In the genomic region with DNA sequence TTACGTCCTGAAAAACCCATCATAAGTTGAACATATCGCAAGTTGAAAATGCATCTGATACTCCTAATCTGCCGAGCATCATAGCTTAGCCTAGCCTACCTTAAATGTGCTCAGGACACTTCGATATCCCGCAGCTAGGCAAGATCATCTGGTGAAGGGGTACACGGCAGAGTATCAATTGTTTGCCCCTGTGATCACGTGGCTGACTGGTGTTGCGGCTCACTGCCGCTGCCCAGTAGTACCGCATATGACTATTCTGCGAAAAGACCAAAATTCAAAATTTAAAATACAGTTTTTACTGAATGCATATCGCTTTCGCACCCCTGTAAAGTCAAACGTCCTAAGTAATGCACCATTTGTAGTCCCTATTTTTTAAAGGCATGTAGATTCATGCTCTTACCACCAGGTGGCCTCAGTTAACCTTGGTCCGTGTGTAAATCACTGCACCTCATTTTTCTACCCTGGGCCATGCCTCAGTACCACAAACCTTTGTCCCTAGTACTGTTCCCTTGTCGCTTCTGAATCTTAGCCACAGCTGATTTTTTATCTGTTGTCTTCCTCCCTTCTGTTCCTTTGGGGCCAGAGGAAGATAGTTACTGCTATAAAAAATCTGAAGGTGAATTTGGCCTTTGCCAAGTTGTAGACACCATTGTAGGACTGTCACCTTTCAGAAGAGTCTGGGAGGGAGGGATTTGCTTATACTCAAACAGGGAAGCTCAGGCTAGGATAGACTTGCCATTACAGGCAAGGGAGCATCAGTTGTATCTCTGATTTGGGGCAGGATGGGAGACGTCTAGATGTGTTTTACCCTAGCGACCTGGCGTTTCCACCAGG, we compare ENCODE assay signal across 1 cellular context.
TF ChIP-seq lines count a peak whose summit lies in the region.

No MANE protein-coding gene starts in this region.

TF ChIP-seq in GM12878, 131 proteins besides CTCF, POLR2A, EP300 and RAD21 (continues in another document):
- no peak for TF ChIP-seq NFYA (IDR thresholded peaks at IDR 0.05; ENCODE audit: borderline replicate concordance, low read depth, low read length)
- TF ChIP-seq PAX5 (IDR thresholded peaks at IDR 0.05; ENCODE audit: borderline replicate concordance, low read depth, low read length): no peak
- no peak for TF ChIP-seq ETV6 (conservative IDR thresholded peaks at IDR 0.05 in 1 of 2, IDR thresholded peaks at IDR 0.05 in 1 of 2; ENCODE audit: borderline replicate concordance in 1 of 2, low read depth in 1 of 2)
- no peak for TF ChIP-seq SUPT20H (IDR thresholded peaks at IDR 0.05; ENCODE audit: borderline replicate concordance, control insufficient read depth, low read depth, low read length)
- TF ChIP-seq POLR2AphosphoS2 (IDR thresholded peaks at IDR 0.05; ENCODE audit: low read depth, low read length): no peak
- TF ChIP-seq YY1 (IDR thresholded peaks at IDR 0.05; ENCODE audit: low read depth, low read length): peak; percentile 59; the same call in 1 of the 2 replicates
- TF ChIP-seq, protein P1, sequence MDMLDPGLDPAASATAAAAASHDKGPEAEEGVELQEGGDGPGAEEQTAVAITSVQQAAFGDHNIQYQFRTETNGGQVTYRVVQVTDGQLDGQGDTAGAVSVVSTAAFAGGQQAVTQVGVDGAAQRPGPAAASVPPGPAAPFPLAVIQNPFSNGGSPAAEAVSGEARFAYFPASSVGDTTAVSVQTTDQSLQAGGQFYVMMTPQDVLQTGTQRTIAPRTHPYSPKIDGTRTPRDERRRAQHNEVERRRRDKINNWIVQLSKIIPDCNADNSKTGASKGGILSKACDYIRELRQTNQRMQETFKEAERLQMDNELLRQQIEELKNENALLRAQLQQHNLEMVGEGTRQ (IDR thresholded peaks at IDR 0.05; ENCODE audit: borderline replicate concordance, low read depth, low read length): no peak
- TF ChIP-seq HDAC2 (IDR thresholded peaks at IDR 0.05): no peak
- TF ChIP-seq, protein P2, sequence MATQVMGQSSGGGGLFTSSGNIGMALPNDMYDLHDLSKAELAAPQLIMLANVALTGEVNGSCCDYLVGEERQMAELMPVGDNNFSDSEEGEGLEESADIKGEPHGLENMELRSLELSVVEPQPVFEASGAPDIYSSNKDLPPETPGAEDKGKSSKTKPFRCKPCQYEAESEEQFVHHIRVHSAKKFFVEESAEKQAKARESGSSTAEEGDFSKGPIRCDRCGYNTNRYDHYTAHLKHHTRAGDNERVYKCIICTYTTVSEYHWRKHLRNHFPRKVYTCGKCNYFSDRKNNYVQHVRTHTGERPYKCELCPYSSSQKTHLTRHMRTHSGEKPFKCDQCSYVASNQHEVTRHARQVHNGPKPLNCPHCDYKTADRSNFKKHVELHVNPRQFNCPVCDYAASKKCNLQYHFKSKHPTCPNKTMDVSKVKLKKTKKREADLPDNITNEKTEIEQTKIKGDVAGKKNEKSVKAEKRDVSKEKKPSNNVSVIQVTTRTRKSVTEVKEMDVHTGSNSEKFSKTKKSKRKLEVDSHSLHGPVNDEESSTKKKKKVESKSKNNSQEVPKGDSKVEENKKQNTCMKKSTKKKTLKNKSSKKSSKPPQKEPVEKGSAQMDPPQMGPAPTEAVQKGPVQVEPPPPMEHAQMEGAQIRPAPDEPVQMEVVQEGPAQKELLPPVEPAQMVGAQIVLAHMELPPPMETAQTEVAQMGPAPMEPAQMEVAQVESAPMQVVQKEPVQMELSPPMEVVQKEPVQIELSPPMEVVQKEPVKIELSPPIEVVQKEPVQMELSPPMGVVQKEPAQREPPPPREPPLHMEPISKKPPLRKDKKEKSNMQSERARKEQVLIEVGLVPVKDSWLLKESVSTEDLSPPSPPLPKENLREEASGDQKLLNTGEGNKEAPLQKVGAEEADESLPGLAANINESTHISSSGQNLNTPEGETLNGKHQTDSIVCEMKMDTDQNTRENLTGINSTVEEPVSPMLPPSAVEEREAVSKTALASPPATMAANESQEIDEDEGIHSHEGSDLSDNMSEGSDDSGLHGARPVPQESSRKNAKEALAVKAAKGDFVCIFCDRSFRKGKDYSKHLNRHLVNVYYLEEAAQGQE (IDR thresholded peaks at IDR 0.05; ENCODE audit: low read depth, low read length): no peak
- no peak for TF ChIP-seq DPF2 (IDR thresholded peaks at IDR 0.05)
- no peak for TF ChIP-seq ZBTB11 (CRISPR knock-in tag; IDR thresholded peaks at IDR 0.05)
- TF ChIP-seq, protein P3, sequence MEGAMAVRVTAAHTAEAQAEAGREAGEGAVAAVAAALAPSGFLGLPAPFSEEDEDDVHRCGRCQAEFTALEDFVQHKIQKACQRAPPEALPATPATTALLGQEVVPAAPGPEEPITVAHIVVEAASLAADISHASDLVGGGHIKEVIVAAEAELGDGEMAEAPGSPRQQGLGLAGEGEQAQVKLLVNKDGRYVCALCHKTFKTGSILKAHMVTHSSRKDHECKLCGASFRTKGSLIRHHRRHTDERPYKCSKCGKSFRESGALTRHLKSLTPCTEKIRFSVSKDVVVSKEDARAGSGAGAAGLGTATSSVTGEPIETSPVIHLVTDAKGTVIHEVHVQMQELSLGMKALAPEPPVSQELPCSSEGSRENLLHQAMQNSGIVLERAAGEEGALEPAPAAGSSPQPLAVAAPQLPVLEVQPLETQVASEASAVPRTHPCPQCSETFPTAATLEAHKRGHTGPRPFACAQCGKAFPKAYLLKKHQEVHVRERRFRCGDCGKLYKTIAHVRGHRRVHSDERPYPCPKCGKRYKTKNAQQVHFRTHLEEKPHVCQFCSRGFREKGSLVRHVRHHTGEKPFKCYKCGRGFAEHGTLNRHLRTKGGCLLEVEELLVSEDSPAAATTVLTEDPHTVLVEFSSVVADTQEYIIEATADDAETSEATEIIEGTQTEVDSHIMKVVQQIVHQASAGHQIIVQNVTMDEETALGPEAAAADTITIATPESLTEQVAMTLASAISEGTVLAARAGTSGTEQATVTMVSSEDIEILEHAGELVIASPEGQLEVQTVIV (IDR thresholded peaks at IDR 0.05; ENCODE audit: borderline replicate concordance, partially characterized antibody): no peak
- no peak for TF ChIP-seq PML (IDR thresholded peaks at IDR 0.05; ENCODE audit: low read length)
- TF ChIP-seq ZBED1 (IDR thresholded peaks at IDR 0.05; ENCODE audit: borderline replicate concordance): no peak
- no peak for TF ChIP-seq BCL11A (IDR thresholded peaks at IDR 0.05; ENCODE audit: low read depth, low read length)
- no peak for TF ChIP-seq CUX1 (IDR thresholded peaks at IDR 0.05; ENCODE audit: insufficient replicate concordance, low read depth, low read length)
- TF ChIP-seq ASH2L (IDR thresholded peaks at IDR 0.05; ENCODE audit: borderline replicate concordance, low read depth): no peak
- no peak for TF ChIP-seq MEF2B (IDR thresholded peaks at IDR 0.05; ENCODE audit: partially characterized antibody, poor library complexity, severe bottlenecking)
- TF ChIP-seq BCLAF1 (IDR thresholded peaks at IDR 0.05): no peak
- TF ChIP-seq RCOR1 (conservative IDR thresholded peaks at IDR 0.05; ENCODE audit: low read depth, low read length): 0 out of 2 replicates have a peak, but pooled peaks have one; percentile 65
- TF ChIP-seq ZNF24 (IDR thresholded peaks at IDR 0.05): no peak
- TF ChIP-seq YBX1 (IDR thresholded peaks at IDR 0.05): no peak
- TF ChIP-seq SMAD5 (IDR thresholded peaks at IDR 0.05; ENCODE audit: low read depth): no peak
- no peak for TF ChIP-seq RFX5 (IDR thresholded peaks at IDR 0.05; ENCODE audit: low read depth, low read length)
- TF ChIP-seq RB1 (IDR thresholded peaks at IDR 0.05; ENCODE audit: borderline replicate concordance): peak; percentile 30; the same call in 1 of the 2 replicates
- TF ChIP-seq MXI1 (IDR thresholded peaks at IDR 0.05; ENCODE audit: low read depth, low read length): no peak
- no peak for TF ChIP-seq ZNF592 (IDR thresholded peaks at IDR 0.05)
